In genomic region chr10:68135922-68136718, GRCh38 we compare ENCODE assay signal across 11 cellular contexts. TPM values are rescaled to one million over a fixed set of nuclear protein-coding genes. Genes with fewer than 3 reads are reported as not detected.
A peak's percentile ranks its signal among the peaks of the same experiment; 100 is the strongest.
DNase-seq lines count a peak whose midpoint lies in the region; ATAC-seq and TF ChIP-seq lines count a peak whose summit lies in the region.
"Had no signal": no experiment of that assay in that cellular context is flagged by ENCODE, and none has a peak within 500 bp of the region (broad histone marks: within the 10 kb centered on the region; RNA-seq: fewer than 3 reads in every experiment).

No MANE protein-coding gene starts in this region.

- ATAC-seq in GM19463 (IDR thresholded peaks at IDR 0.05; ENCODE audit: unreplicated experiment): no peak
- ATAC-seq in natural killer cell treated with Interleukin-12 subunit alpha and Interleukin-12 subunit beta and Interleukin-15 and Interleukin-18, amount 100 ng/mL, for 72 hours: no peak
- ATAC-seq: activated CD8-positive, alpha-beta T cell treated with anti-CD3 and anti-CD28 coated beads for 36 hours had no signal

- no peaks in the 10 kb centered on the region for H3K27me3 ChIP-seq in brain microvascular endothelial cell (replicated peaks)

- DNase-seq in HS-27A (ENCODE audit: low read depth) (peak; percentile 90), brain microvascular endothelial cell (peak; percentile 81), iris pigment epithelial cell (ENCODE audit: low read depth) (peak; percentile 86), NCI-H187 (lab: John Stamatoyannopoulos, UW) (no peak)
- DNase-seq in activated CD4-positive, alpha-beta T cell treated with anti-CD3 and anti-CD28 coated beads, Interleukin-2, amount 50 U/mL, for 4 hours: no peak
- DNase-seq in natural killer cell treated with Interleukin-12 subunit alpha and Interleukin-12 subunit beta and Interleukin-15 and Interleukin-18, amount 100 ng/mL, for 72 hours (ENCODE audit: low spot score): no peak
- DNase-seq: activated CD8-positive, alpha-beta T cell treated with anti-CD3 and anti-CD28 coated beads for 36 hours; NCI-H1436 had no signal

- H3K27me3 Mint-ChIP-seq in natural killer cell treated with Interleukin-12 subunit alpha and Interleukin-12 subunit beta and Interleukin-15 and Interleukin-18, amount 100 ng/mL, for 72 hours: peaks cover 17 to 26% of the 10 kb centered on the region in 2 donors

- in situ Hi-C loops in brain microvascular endothelial cell (cut with HindIII; ENCODE audit: low pct_ligation_motif_present, low sequenced_read_pairs): no loop called here

- no peak for TF ChIP-seq CTCF in 22Rv1 (IDR thresholded peaks at IDR 0.05)
- TF ChIP-seq CTCF in brain microvascular endothelial cell (IDR thresholded peaks at IDR 0.05; ENCODE audit: low read depth, low read length, missing control alignments): no peak

- no peaks in the 10 kb centered on the region for H3K4me1 Mint-ChIP-seq in natural killer cell treated with Interleukin-12 subunit alpha and Interleukin-12 subunit beta and Interleukin-15 and Interleukin-18, amount 100 ng/mL, for 72 hours (ENCODE audit: low read depth in 2 of 2)

- H3K36me3 ChIP-seq in brain microvascular endothelial cell (replicated peaks): no peaks in the 10 kb centered on the region

- peak overlapping the region; percentile 10 for H3K4me3 ChIP-seq in brain microvascular endothelial cell (ENCODE audit: low read depth, low read length)

- H3K36me3 Mint-ChIP-seq in natural killer cell treated with Interleukin-12 subunit alpha and Interleukin-12 subunit beta and Interleukin-15 and Interleukin-18, amount 100 ng/mL, for 72 hours: no peaks in the 10 kb centered on the region

- H3K27ac Mint-ChIP-seq in natural killer cell treated with Interleukin-12 subunit alpha and Interleukin-12 subunit beta and Interleukin-15 and Interleukin-18, amount 100 ng/mL, for 72 hours: no peak overlapping the region
- H3K27ac Mint-ChIP-seq: activated CD8-positive, alpha-beta T cell treated with anti-CD3 and anti-CD28 coated beads for 36 hours had no signal

- no peaks in the 10 kb centered on the region for H3K9me3 Mint-ChIP-seq in natural killer cell treated with Interleukin-12 subunit alpha and Interleukin-12 subunit beta and Interleukin-15 and Interleukin-18, amount 100 ng/mL, for 72 hours
- H3K9me3 Mint-ChIP-seq: activated CD8-positive, alpha-beta T cell treated with anti-CD3 and anti-CD28 coated beads for 36 hours had no signal

- H3K27ac ChIP-seq in 22Rv1: peak overlapping the region; percentile 70
- peak overlapping the region; percentile 96 for H3K27ac ChIP-seq in brain microvascular endothelial cell
- H3K27ac ChIP-seq: C4-2B had no signal

- H3K4me3 Mint-ChIP-seq in natural killer cell treated with Interleukin-12 subunit alpha and Interleukin-12 subunit beta and Interleukin-15 and Interleukin-18, amount 100 ng/mL, for 72 hours: no peak overlapping the region
- H3K4me3 Mint-ChIP-seq: activated CD8-positive, alpha-beta T cell treated with anti-CD3 and anti-CD28 coated beads for 36 hours had no signal

RNA-seq across cellular contexts. Expression of gene MYPN, which starts 26.8 kb away (rescaled TPM):
- total RNA-seq in natural killer cell treated with Interleukin-12 subunit alpha and Interleukin-12 subunit beta and Interleukin-15 and Interleukin-18, amount 100 ng/mL, for 72 hours: under 1 TPM in 1 of 2 donors, not detected in 1; 0.05 TPM
- total RNA-seq: activated CD8-positive, alpha-beta T cell treated with anti-CD3 and anti-CD28 coated beads for 36 hours had no signal

Comparison
In these comparisons a context has a peak if more than half of its experiments do, and no peak if none do; other contexts are left out.
1. DNase-seq: peak in HS-27A (single experiment), brain microvascular endothelial cell (single experiment) and iris pigment epithelial cell (single experiment); none in NCI-H187 (0 of 2), activated CD4-positive, alpha-beta T cell treated with anti-CD3 and anti-CD28 coated beads, Interleukin-2, amount 50 U/mL, for 4 hours (0 of 2) and natural killer cell treated with Interleukin-12 subunit alpha and Interleukin-12 subunit beta and Interleukin-15 and Interleukin-18, amount 100 ng/mL, for 72 hours (single experiment).